ENCODE assay signal across 21 cellular contexts in the genomic region with DNA sequence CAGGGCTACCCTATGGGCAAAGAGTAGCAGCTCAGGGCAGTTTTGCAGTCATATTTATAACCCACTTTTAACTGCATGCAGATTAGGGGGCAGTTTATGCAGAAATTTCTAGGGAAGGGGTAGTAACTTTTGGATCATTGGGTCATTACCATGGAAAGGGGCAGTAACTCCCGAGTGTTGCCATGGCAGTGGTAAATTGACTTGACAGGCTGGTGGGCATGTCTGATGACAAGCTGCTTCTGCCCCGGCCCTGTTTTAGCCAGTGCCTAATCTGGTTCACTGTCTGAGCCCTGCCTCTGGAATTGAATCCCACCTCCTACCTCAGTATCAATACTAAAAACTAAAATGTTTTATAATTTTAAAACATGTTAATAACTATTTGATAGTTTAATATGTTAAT.
"Had no signal": no experiment of that assay in that cellular context is flagged by ENCODE, and none has a peak within 500 bp of the region (broad histone marks: within the 10 kb centered on the region; RNA-seq: fewer than 3 reads in every experiment).

No MANE protein-coding gene starts in this region.

- H3K36me3 ChIP-seq: heart right ventricle, lower lobe of right lung, spleen, thyroid gland, upper lobe of right lung had no signal

- H3K27ac ChIP-seq: breast epithelium, epithelial cell of prostate, heart right ventricle, lower lobe of right lung, spleen, thyroid gland, upper lobe of right lung had no signal

- H3K27me3 ChIP-seq: breast epithelium, heart right ventricle, spleen, thyroid gland, upper lobe of right lung had no signal

- H3K4me3 Mint-ChIP-seq: activated naive CD8-positive, alpha-beta T cell treated with anti-CD3 and anti-CD28 coated beads for 36 hours; central memory CD8-positive, alpha-beta T cell; naive B cell had no signal

- H3K9me3 ChIP-seq: breast epithelium, lower lobe of right lung, thyroid gland, upper lobe of right lung had no signal

- DNase-seq: activated CD4-positive, alpha-beta T cell treated with anti-CD3 and anti-CD28 coated beads for 4 hours; activated CD4-positive, alpha-beta T cell treated with anti-CD3 and anti-CD28 coated beads, Interleukin-2, amount 50 U/mL, for 48 hours; activated CD4-positive, CD25-positive, alpha-beta regulatory T cell; activated naive CD4-positive, alpha-beta T cell treated with Interleukin-2 at 50 U/mL for 16 hours; activated naive CD8-positive, alpha-beta T cell treated with anti-CD3 and anti-CD28 coated beads for 36 hours; activated T-cell treated with anti-CD3 and anti-CD28 coated beads, Interleukin-2, amount 50 U/mL, for 48 hours; heart right ventricle; kidney; lower lobe of right lung; naive B cell; spleen; stimulated activated CD4-positive, alpha-beta T cell treated with anti-CD3 and anti-CD28 coated beads, Interleukin-4, amount 100 ng/mL, for 4 hours; stimulated activated naive CD8-positive, alpha-beta T cell treated with anti-CD3 and anti-CD28 coated beads, Interleukin-15, Interleukin-2, amounts not matched to agents 100 U/mL and 50 U/mL, for 24 hours; T-helper 9 cell; thyroid gland; upper lobe of right lung had no signal

- ATAC-seq: heart right ventricle; left lobe of liver; lower lobe of right lung; stimulated activated naive CD8-positive, alpha-beta T cell treated with anti-CD3 and anti-CD28 coated beads, Interleukin-15, Interleukin-2, amounts not matched to agents 100 U/mL and 50 U/mL, for 24 hours; upper lobe of right lung had no signal

- H3K27me3 Mint-ChIP-seq: activated naive CD8-positive, alpha-beta T cell treated with anti-CD3 and anti-CD28 coated beads for 36 hours; central memory CD8-positive, alpha-beta T cell; naive B cell; progenitor cell of endocrine pancreas had no signal

- H3K36me3 Mint-ChIP-seq: activated naive CD8-positive, alpha-beta T cell treated with anti-CD3 and anti-CD28 coated beads for 36 hours; naive B cell had no signal

- H3K27ac Mint-ChIP-seq: activated naive CD8-positive, alpha-beta T cell treated with anti-CD3 and anti-CD28 coated beads for 36 hours; naive B cell; progenitor cell of endocrine pancreas had no signal

- H3K9me3 Mint-ChIP-seq: activated naive CD8-positive, alpha-beta T cell treated with anti-CD3 and anti-CD28 coated beads for 36 hours had no signal

- H3K4me3 ChIP-seq: breast epithelium, heart right ventricle, lower lobe of right lung, spleen, thyroid gland, upper lobe of right lung had no signal

- H3K4me1 ChIP-seq: breast epithelium, heart right ventricle, lower lobe of right lung, spleen, thyroid gland, upper lobe of right lung had no signal

- H3K4me1 Mint-ChIP-seq: activated naive CD8-positive, alpha-beta T cell treated with anti-CD3 and anti-CD28 coated beads for 36 hours; central memory CD8-positive, alpha-beta T cell; naive B cell had no signal
